Comparison of ENCODE assay signal across 18 cellular contexts in genomic region chr12:92529944-92530343, GRCh38.
DNase-seq lines count a peak whose midpoint lies in the region; ATAC-seq, FAIRE-seq and TF ChIP-seq lines count a peak whose summit lies in the region.
"Had no signal": no experiment of that assay in that cellular context is flagged by ENCODE, and none has a peak within 500 bp of the region (broad histone marks: within the 10 kb centered on the region; RNA-seq: fewer than 3 reads in every experiment).

No MANE protein-coding gene starts in this region.

- H3K36me3 ChIP-seq in K562 (ENCODE audit: control insufficient read depth, insufficient read depth, low read length) = no peaks in the 10 kb centered on the region
- H3K36me3 ChIP-seq: adrenal gland, SJSA1 had no signal

- H3K79me2 ChIP-seq in K562 (ENCODE audit: control insufficient read depth, insufficient read depth, low read length) = no peaks in the 10 kb centered on the region

- H3K36me3 Mint-ChIP-seq in activated T-helper 1 cell treated with anti-CD3 and anti-CD28 coated beads, Interleukin-12 subunit alpha, Interleukin-12 subunit beta, Interleukin-2, Interleukin-4 antibody, amounts not matched to agents 30 ng/mL and 10 ng/mL and 1 ng/mL, durations not matched to agents 14 hours and 24 hours and 36 hours (ENCODE audit: low read depth) = peaks cover 11% of the 10 kb centered on the region
- H3K36me3 Mint-ChIP-seq: CD8-positive, alpha-beta T cell had no signal

- TF ChIP-seq EP300 in K562 (IDR thresholded peaks at IDR 0.05; ENCODE audit: low read length) = no peak

- no peak overlapping the region for H3K4me3 ChIP-seq in K562
- H3K4me3 ChIP-seq: adrenal gland, SJSA1 had no signal

- FAIRE-seq in GM12892 (lab: Jason Lieb, UNC) (peak; percentile 71), GM19239 (lab: Jason Lieb, UNC) (peak; percentile 8), K562 (lab: Jason Lieb, UNC) (peak; percentile 15), H54 (lab: Jason Lieb, UNC) (no peak)

- TF ChIP-seq RAD21 in K562 (CRISPR knock-in tag; conservative IDR thresholded peaks at IDR 0.05 in 1 of 2, IDR thresholded peaks at IDR 0.05 in 1 of 2) = no peak

- peaks cover 6% of the 10 kb centered on the region for H3K9me3 Mint-ChIP-seq in activated T-helper 1 cell treated with anti-CD3 and anti-CD28 coated beads, Interleukin-12 subunit alpha, Interleukin-12 subunit beta, Interleukin-2, Interleukin-4 antibody, amounts not matched to agents 30 ng/mL and 10 ng/mL and 1 ng/mL, durations not matched to agents 14 hours and 24 hours and 36 hours
- H3K9me3 Mint-ChIP-seq: activated T-cell treated with anti-CD3 and anti-CD28 coated beads, Interleukin-2, amount 50 U/mL, for 4 hours had no signal

- no peaks in the 10 kb centered on the region for H3K9me3 ChIP-seq in K562 (replicated peaks; ENCODE audit: control insufficient read depth, insufficient read depth, low read depth, low read length)
- H3K9me3 ChIP-seq: adrenal gland, SJSA1 had no signal

- BruUV-seq in K562 (replicated peaks; lab: Mats Ljungman, UMichigan) = no TSS peak

- TF ChIP-seq POLR2A in GM12892 (IDR thresholded peaks at IDR 0.05; ENCODE audit: low read depth, low read length) = no peak
- no peak for TF ChIP-seq POLR2A in K562 (conservative IDR thresholded peaks at IDR 0.05)
- TF ChIP-seq POLR2A in H54 (IDR thresholded peaks at IDR 0.05; ENCODE audit: low read depth, low read length) = no peak

- POLR2A ChIA-PET in K562 (lab: Yijun Ruan, JAX) = no interaction called here

- H3K9me1 ChIP-seq in K562 (ENCODE audit: control insufficient read depth, insufficient read depth, low read length) = no peaks in the 10 kb centered on the region

- DNase-seq in GM12892 (ENCODE audit: insufficient read length) (no peak), GM19239 (ENCODE audit: insufficient read length, low spot score) (no peak), K562 (ENCODE audit: extremely low read depth in 1 of 4, low spot score in 3 of 4) (no peak), H54 (ENCODE audit: insufficient read length, low spot score) (no peak), DMS79 (lab: John Stamatoyannopoulos, UW) (no peak), NCI-H1436 (lab: John Stamatoyannopoulos, UW) (no peak)
- no peak for DNase-seq in activated T-helper 1 cell treated with anti-CD3 and anti-CD28 coated beads, Interleukin-12 subunit alpha, Interleukin-12 subunit beta, Interleukin-2, Interleukin-4 antibody, amounts not matched to agents 30 ng/mL and 10 ng/mL and 1 ng/mL, durations not matched to agents 14 hours and 24 hours and 36 hours (ENCODE audit: low spot score)
- DNase-seq: activated T-cell treated with anti-CD3 and anti-CD28 coated beads, Interleukin-2, amount 50 U/mL, for 4 hours; adrenal gland; CD8-positive, alpha-beta T cell; central memory CD4-positive, alpha-beta T cell; foreskin keratinocyte; H7; left colon; NCI-H1694 treated with DMSO at 0.1 percent for 48 hours; NCI-H510A had no signal

- no peaks in the 10 kb centered on the region for H3K27me3 ChIP-seq in K562 (ENCODE audit: control insufficient read depth in 2 of 2, insufficient read depth in 2 of 2, low read length in 2 of 2)
- H3K27me3 ChIP-seq: adrenal gland, foreskin keratinocyte, SJSA1 had no signal

- H3K4me1 Mint-ChIP-seq in activated T-helper 1 cell treated with anti-CD3 and anti-CD28 coated beads, Interleukin-12 subunit alpha, Interleukin-12 subunit beta, Interleukin-2, Interleukin-4 antibody, amounts not matched to agents 30 ng/mL and 10 ng/mL and 1 ng/mL, durations not matched to agents 14 hours and 24 hours and 36 hours (ENCODE audit: low read depth) = peaks cover 26% of the 10 kb centered on the region

- H3K27ac Mint-ChIP-seq in activated T-helper 1 cell treated with anti-CD3 and anti-CD28 coated beads, Interleukin-12 subunit alpha, Interleukin-12 subunit beta, Interleukin-2, Interleukin-4 antibody, amounts not matched to agents 30 ng/mL and 10 ng/mL and 1 ng/mL, durations not matched to agents 14 hours and 24 hours and 36 hours = no peak overlapping the region
- H3K27ac Mint-ChIP-seq: CD8-positive, alpha-beta T cell had no signal

- intact Hi-C loops in K562 (cut with micrococcal nuclease) = no loop called here
- intact Hi-C loops in activated T-helper 1 cell treated with anti-CD3 and anti-CD28 coated beads, Interleukin-12 subunit alpha, Interleukin-12 subunit beta, Interleukin-2, Interleukin-4 antibody, amounts not matched to agents 30 ng/mL and 10 ng/mL and 1 ng/mL, durations not matched to agents 14 hours and 24 hours and 36 hours (cut with micrococcal nuclease) = no loop called here

- no peaks in the 10 kb centered on the region for H4K20me1 ChIP-seq in K562 (replicated peaks; ENCODE audit: control insufficient read depth, insufficient read depth, low read length)

- ATAC-seq in HG02870 (IDR thresholded peaks at IDR 0.05; ENCODE audit: unreplicated experiment) (peak; percentile 69), K562 (no peak)
- ATAC-seq: activated T-cell treated with anti-CD3 and anti-CD28 coated beads, Interleukin-2, amount 50 U/mL, for 4 hours; CD8-positive, alpha-beta T cell; foreskin keratinocyte had no signal

- no peaks in the 10 kb centered on the region for H3K4me1 ChIP-seq in K562 (replicated peaks in 1 of 2; ENCODE audit: control insufficient read depth in 2 of 2, insufficient read depth in 2 of 2, low read length in 2 of 2)
- H3K4me1 ChIP-seq: adrenal gland, foreskin keratinocyte, SJSA1 had no signal

- no peak overlapping the region for H2AFZ ChIP-seq in K562 (ENCODE audit: low read depth, low read length)

- H3K9ac ChIP-seq in K562 (ENCODE audit: insufficient read depth in 1 of 2, low read depth in 2 of 2, low read length in 2 of 2) = no peak overlapping the region

- H3K27me3 Mint-ChIP-seq in activated T-helper 1 cell treated with anti-CD3 and anti-CD28 coated beads, Interleukin-12 subunit alpha, Interleukin-12 subunit beta, Interleukin-2, Interleukin-4 antibody, amounts not matched to agents 30 ng/mL and 10 ng/mL and 1 ng/mL, durations not matched to agents 14 hours and 24 hours and 36 hours (ENCODE audit: insufficient read depth) = no peaks in the 10 kb centered on the region

- H3K4me2 ChIP-seq in K562 (ENCODE audit: insufficient read depth, low read length) = no peak overlapping the region

- no peak overlapping the region for H3K27ac ChIP-seq in K562 (ENCODE audit: extremely low read depth, low read depth, low read length)
- H3K27ac ChIP-seq: adrenal gland, foreskin keratinocyte, SJSA1 had no signal

- no peak overlapping the region for H3K4me3 Mint-ChIP-seq in activated T-helper 1 cell treated with anti-CD3 and anti-CD28 coated beads, Interleukin-12 subunit alpha, Interleukin-12 subunit beta, Interleukin-2, Interleukin-4 antibody, amounts not matched to agents 30 ng/mL and 10 ng/mL and 1 ng/mL, durations not matched to agents 14 hours and 24 hours and 36 hours
- H3K4me3 Mint-ChIP-seq: activated T-cell treated with anti-CD3 and anti-CD28 coated beads, Interleukin-2, amount 50 U/mL, for 4 hours; CD8-positive, alpha-beta T cell had no signal

- CTCF ChIA-PET in K562 (lab: Yijun Ruan, JAX; ENCODE audit: low intra/inter-chr PET ratio) = no interaction called here

- in situ Hi-C loops in K562 (cut with MboI) = no loop called here

- no peak for TF ChIP-seq CTCF in K562 (IDR thresholded peaks at IDR 0.05 in 2 of 3, conservative IDR thresholded peaks at IDR 0.05 in 1 of 3; ENCODE audit: insufficient read depth in 2 of 3, low read depth in 1 of 3, low read length in 3 of 3)

TF ChIP-seq in K562, 482 proteins besides CTCF, POLR2A, EP300 and RAD21 (continues in another document):
- TF ChIP-seq ESRRA (IDR thresholded peaks at IDR 0.05; ENCODE audit: borderline replicate concordance, low read depth) = 0 out of 2 replicates have a peak, but pooled peaks have one; percentile 35
- TF ChIP-seq, protein P1, sequence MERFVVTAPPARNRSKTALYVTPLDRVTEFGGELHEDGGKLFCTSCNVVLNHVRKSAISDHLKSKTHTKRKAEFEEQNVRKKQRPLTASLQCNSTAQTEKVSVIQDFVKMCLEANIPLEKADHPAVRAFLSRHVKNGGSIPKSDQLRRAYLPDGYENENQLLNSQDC (CRISPR knock-in tag; IDR thresholded peaks at IDR 0.05) = no peak
- TF ChIP-seq ZNF347 (CRISPR knock-in tag; IDR thresholded peaks at IDR 0.05; ENCODE audit: low read depth) = no peak
- TF ChIP-seq, protein P2, sequence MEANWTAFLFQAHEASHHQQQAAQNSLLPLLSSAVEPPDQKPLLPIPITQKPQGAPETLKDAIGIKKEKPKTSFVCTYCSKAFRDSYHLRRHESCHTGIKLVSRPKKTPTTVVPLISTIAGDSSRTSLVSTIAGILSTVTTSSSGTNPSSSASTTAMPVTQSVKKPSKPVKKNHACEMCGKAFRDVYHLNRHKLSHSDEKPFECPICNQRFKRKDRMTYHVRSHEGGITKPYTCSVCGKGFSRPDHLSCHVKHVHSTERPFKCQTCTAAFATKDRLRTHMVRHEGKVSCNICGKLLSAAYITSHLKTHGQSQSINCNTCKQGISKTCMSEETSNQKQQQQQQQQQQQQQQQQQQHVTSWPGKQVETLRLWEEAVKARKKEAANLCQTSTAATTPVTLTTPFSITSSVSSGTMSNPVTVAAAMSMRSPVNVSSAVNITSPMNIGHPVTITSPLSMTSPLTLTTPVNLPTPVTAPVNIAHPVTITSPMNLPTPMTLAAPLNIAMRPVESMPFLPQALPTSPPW (CRISPR knock-in tag; IDR thresholded peaks at IDR 0.05) = 0 out of 2 replicates have a peak, but pooled peaks have one; percentile 23
- no peak for TF ChIP-seq CBFA2T2 (conservative IDR thresholded peaks at IDR 0.05)
- peak; percentile 65 for TF ChIP-seq FOSL1 (tag; conservative IDR thresholded peaks at IDR 0.05)
- TF ChIP-seq BRD9 (IDR thresholded peaks at IDR 0.05; ENCODE audit: low read depth, partially characterized antibody) = no peak
- TF ChIP-seq MTA1 (IDR thresholded peaks at IDR 0.05; ENCODE audit: borderline replicate concordance) = no peak
- TF ChIP-seq, protein P3, sequence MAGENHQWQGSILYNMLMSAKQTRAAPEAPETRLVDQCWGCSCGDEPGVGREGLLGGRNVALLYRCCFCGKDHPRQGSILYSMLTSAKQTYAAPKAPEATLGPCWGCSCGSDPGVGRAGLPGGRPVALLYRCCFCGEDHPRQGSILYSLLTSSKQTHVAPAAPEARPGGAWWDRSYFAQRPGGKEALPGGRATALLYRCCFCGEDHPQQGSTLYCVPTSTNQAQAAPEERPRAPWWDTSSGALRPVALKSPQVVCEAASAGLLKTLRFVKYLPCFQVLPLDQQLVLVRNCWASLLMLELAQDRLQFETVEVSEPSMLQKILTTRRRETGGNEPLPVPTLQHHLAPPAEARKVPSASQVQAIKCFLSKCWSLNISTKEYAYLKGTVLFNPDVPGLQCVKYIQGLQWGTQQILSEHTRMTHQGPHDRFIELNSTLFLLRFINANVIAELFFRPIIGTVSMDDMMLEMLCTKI (IDR thresholded peaks at IDR 0.05; ENCODE audit: partially characterized antibody) = no peak
- TF ChIP-seq WHSC1 (IDR thresholded peaks at IDR 0.05; ENCODE audit: low read length) = no peak
- no peak for TF ChIP-seq IRF2 (CRISPR knock-in tag; IDR thresholded peaks at IDR 0.05)
- no peak for TF ChIP-seq NR2C2 (CRISPR knock-in tag; IDR thresholded peaks at IDR 0.05)
- peak; percentile 71 for TF ChIP-seq NR2C2 (tag; IDR thresholded peaks at IDR 0.05)
- TF ChIP-seq RCOR1 (IDR thresholded peaks at IDR 0.05; ENCODE audit: borderline replicate concordance in 1 of 2, low read depth in 2 of 2, low read length in 2 of 2) = peak in 1 of 2 experiments; percentile 45; a peak in 1 of 4 replicates
